ENCODE assay signal across 8 cellular contexts in genomic region chr2:181953773-181954537, GRCh38. TPM values are rescaled to one million over a fixed set of nuclear protein-coding genes. Genes with fewer than 3 reads are reported as not detected.
A peak's percentile ranks its signal among the peaks of the same experiment; 100 is the strongest.
DNase-seq lines count a peak whose midpoint lies in the region; ATAC-seq and TF ChIP-seq lines count a peak whose summit lies in the region.

No MANE protein-coding gene starts in this region.

- no peaks in the 10 kb centered on the region for H3K79me2 ChIP-seq in SK-N-SH (ENCODE audit: insufficient read depth)

- H3K9me3 ChIP-seq in SK-N-SH = no peaks in the 10 kb centered on the region
- H3K9me3 ChIP-seq in sigmoid colon = no peaks in the 10 kb centered on the region

- H3K4me2 ChIP-seq in SK-N-SH = peak overlapping the region; percentile 8; the same call in 1 of the 2 replicates

- peak; percentile 82 for TF ChIP-seq CTCF in 22Rv1 (IDR thresholded peaks at IDR 0.05)
- TF ChIP-seq CTCF in SK-N-SH (IDR thresholded peaks at IDR 0.05) = peak; percentile 65
- peak in 3 of 4 experiments; percentile 27 to 67 (median 42) for TF ChIP-seq CTCF in sigmoid colon (IDR thresholded peaks at IDR 0.05)

- H3F3A ChIP-seq in SK-N-SH (replicated peaks; ENCODE audit: insufficient read depth) = peaks cover 11% of the 10 kb centered on the region

- H3K9ac ChIP-seq in SK-N-SH = no peak overlapping the region

- peak; percentile 42 for TF ChIP-seq RAD21 in SK-N-SH (IDR thresholded peaks at IDR 0.05; ENCODE audit: low read length)

- H3K4me1 Mint-ChIP-seq in activated naive CD8-positive, alpha-beta T cell (ENCODE audit: low read depth) = peaks cover 10% of the 10 kb centered on the region

- TF ChIP-seq EP300 in SK-N-SH (IDR thresholded peaks at IDR 0.05; ENCODE audit: borderline replicate concordance in 1 of 2, low read depth in 1 of 2, low read length in 1 of 2) = peak in 1 of 2 experiments; percentile 69; a peak in 2 of 4 replicates
- no peak for TF ChIP-seq EP300 in sigmoid colon (IDR thresholded peaks at IDR 0.05)

- POLR2A ChIA-PET in SK-N-SH (lab: Yijun Ruan, JAX) = no interaction called here

- no peak for TF ChIP-seq POLR2A in sigmoid colon (IDR thresholded peaks at IDR 0.05)

- H3K4me3 ChIP-seq in SK-N-SH (ENCODE audit: low read depth in 2 of 2, low read length in 1 of 2) (peak overlapping the region; percentile 20 to 42), sigmoid colon (peak overlapping the region in 3 of 4 donors; percentile 24 to 31 (median 31))

- H3K4me1 ChIP-seq in SK-N-SH (ENCODE audit: control insufficient read depth in 1 of 2, insufficient read depth in 2 of 2, low read depth in 1 of 2, low read length in 1 of 2) (peaks cover 4 to 12% of the 10 kb centered on the region in 2 experiments; a peak in 2 of 4 replicates), sigmoid colon (peaks cover 0 to 15% (median 0%) of the 10 kb centered on the region in 4 donors)

- peak; percentile 72 for ATAC-seq in GM18511 (IDR thresholded peaks at IDR 0.05; ENCODE audit: unreplicated experiment)
- ATAC-seq in HG03196 (IDR thresholded peaks at IDR 0.05; ENCODE audit: unreplicated experiment) = peak; percentile 67
- peak; percentile 68 for ATAC-seq in left ventricle myocardium superior

- intact Hi-C loops in left ventricle myocardium superior (cut with micrococcal nuclease) = loop anchor here (10.0 kb wide), 1 partner anchor 209 kb away; no protein-coding TSS in a partner anchor
- intact Hi-C loops in sigmoid colon (cut with DNase I) = loop anchor here (2.0 kb wide), 1 partner anchor 211 kb away; no protein-coding TSS in a partner anchor

- CTCF ChIA-PET in SK-N-SH (lab: Yijun Ruan, JAX) = interaction anchor here (0.6 to 3.1 kb wide), 14 partner anchors 10 to 233 kb away, joined by 3 to 11 read pairs (median 4); no protein-coding TSS in a partner anchor

- H3K27ac ChIP-seq in 22Rv1 (peak overlapping the region; percentile 41), SK-N-SH (ENCODE audit: low read depth in 2 of 2, low read length in 1 of 2) (peak overlapping the region; percentile 37 to 60; a peak in 2 of 4 replicates), sigmoid colon (no peak overlapping the region)

- no peaks in the 10 kb centered on the region for H3K27me3 ChIP-seq in SK-N-SH (ENCODE audit: insufficient read depth)
- H3K27me3 ChIP-seq in sigmoid colon = no peaks in the 10 kb centered on the region

- no peaks in the 10 kb centered on the region for H3K9me3 Mint-ChIP-seq in activated naive CD8-positive, alpha-beta T cell (ENCODE audit: low read depth)

- H4K20me1 ChIP-seq in SK-N-SH (ENCODE audit: insufficient read depth) = no peaks in the 10 kb centered on the region

- WGBS in SK-N-SH (ENCODE audit: low lambda C conversion rate) = 43% methylated on average over 19 of the region's 19 CpGs
- WGBS in sigmoid colon, 2 donors = 5 to 9% methylated on average over 19 of the region's 19 CpGs

- peak overlapping the region; percentile 35 for H3K4me3 Mint-ChIP-seq in activated naive CD8-positive, alpha-beta T cell

- H3K27ac Mint-ChIP-seq in activated naive CD8-positive, alpha-beta T cell = no peak overlapping the region

- no peaks in the 10 kb centered on the region for H3K9me2 ChIP-seq in SK-N-SH

- H3K36me3 Mint-ChIP-seq in activated naive CD8-positive, alpha-beta T cell = no peaks in the 10 kb centered on the region

- peak; percentile 67 for DNase-seq in SK-N-SH
- DNase-seq in left ventricle myocardium superior = peak; percentile 44
- no peak for DNase-seq in sigmoid colon
- no peak for DNase-seq in NCI-H1417 (lab: John Stamatoyannopoulos, UW)

- peaks cover 10% of the 10 kb centered on the region for H3K27me3 Mint-ChIP-seq in activated naive CD8-positive, alpha-beta T cell

- H3K36me3 ChIP-seq in SK-N-SH (replicated peaks in 1 of 2; ENCODE audit: control insufficient read depth in 1 of 2, insufficient read depth in 2 of 2, low read length in 1 of 2) (no peaks in the 10 kb centered on the region), sigmoid colon (no peaks in the 10 kb centered on the region)

- H2AFZ ChIP-seq in SK-N-SH (ENCODE audit: low read depth) = no peak overlapping the region; the same call in 1 of the 2 replicates

TF ChIP-seq in SK-N-SH, 30 proteins besides CTCF, POLR2A, EP300 and RAD21:
- TF ChIP-seq TCF12 (IDR thresholded peaks at IDR 0.05) (peak; percentile 40; the same call in 1 of the 2 replicates), ELF1 (IDR thresholded peaks at IDR 0.05) (no peak), SMC3 (IDR thresholded peaks at IDR 0.05; ENCODE audit: low read depth, low read length) (peak; percentile 24; the same call in 1 of the 2 replicates), FOXM1 (IDR thresholded peaks at IDR 0.05; ENCODE audit: low read depth) (peak; percentile 26; the same call in 1 of the 2 replicates)
TF ChIP-seq in SK-N-SH: peak in this region for 3.

RNA-seq across cellular contexts. Expression of gene PPP1R1C, which starts 31.7 kb away (rescaled TPM):
- polyA plus RNA-seq in SK-N-SH (2012; rRNA removed) (0.26 and 0.41 TPM in 2 replicates), sigmoid colon (1 to 10 TPM in 2 of 3 donors, under 1 TPM in 1; 0.83 to 3.5 (median 3.0) TPM)
- 0.12 and 0.46 TPM in 2 replicates for polyA plus RNA-seq in SK-N-SH (2012; cell fraction: cytosol; rRNA removed)
- 0.23 and 0.24 TPM in 2 replicates for polyA plus RNA-seq in SK-N-SH (2012; cell fraction: nucleus; rRNA removed)
- total RNA-seq in left ventricle myocardium superior (25.2 TPM), sigmoid colon (not detected)

Comparison
In these comparisons a context has a peak if more than half of its experiments do, and no peak if none do; other contexts are left out.
1. H3K27ac ChIP-seq: peak in 22Rv1 (single experiment) and SK-N-SH (2 of 2); none in sigmoid colon (0 of 4).
2. DNase-seq: peak in SK-N-SH (single experiment) and left ventricle myocardium superior (single experiment); none in sigmoid colon (single experiment) and NCI-H1417 (0 of 3).
3. RNA of gene PPP1R1C, which starts 31.7 kb away (total RNA-seq): 25.2 TPM in left ventricle myocardium superior (single experiment); not detected in sigmoid colon; every median in the first group is over 10 times any median in the second.
4. Peak in every context shown above with its lines, with median percentiles within 50 percentile points of each other: CTCF ChIP-seq and ATAC-seq.